ENCODE assay signal across 8 cellular contexts in the genomic region with DNA sequence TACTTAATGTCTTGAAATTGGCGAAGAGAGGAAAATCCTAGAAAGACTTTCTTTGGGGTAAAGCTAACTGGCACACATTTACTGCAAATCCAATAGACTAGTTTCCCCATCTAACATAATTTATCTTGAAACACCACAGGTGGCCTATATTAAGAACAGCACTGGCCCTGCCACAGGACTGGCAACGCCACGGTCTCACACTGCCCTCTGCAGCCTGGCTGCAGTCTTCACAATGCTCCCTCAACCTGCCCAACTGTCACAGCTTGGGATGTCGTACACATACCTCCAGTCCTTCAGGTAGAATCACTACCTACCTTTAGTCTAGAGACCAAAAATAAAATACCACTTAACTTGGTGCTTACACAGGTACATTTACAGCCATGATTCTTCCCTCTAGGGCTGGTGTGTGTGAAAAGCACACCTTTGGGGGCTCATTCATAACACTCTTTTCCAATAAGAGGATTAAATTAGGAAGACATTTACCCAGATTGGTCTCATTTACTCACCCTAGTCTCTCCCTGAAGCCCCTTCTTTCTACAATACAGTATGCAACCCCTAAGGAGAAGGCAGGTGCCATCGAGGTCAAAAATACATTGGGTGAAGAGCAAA.
DNase-seq lines count a peak whose midpoint lies in the region; ATAC-seq lines count a peak whose summit lies in the region.

No MANE protein-coding gene starts in this region.

- no peak overlapping the region for H3K27ac ChIP-seq in right cardiac atrium (ENCODE audit: low read length)

- 45% methylated on average over 5 of the region's 5 CpGs for WGBS in right cardiac atrium

- ATAC-seq in GM18519 (IDR thresholded peaks at IDR 0.05; ENCODE audit: low FRiP score, unreplicated experiment), result peak; percentile 90
- ATAC-seq in HG03159 (IDR thresholded peaks at IDR 0.05; ENCODE audit: unreplicated experiment), result peak; percentile 82
- ATAC-seq in right cardiac atrium, result peak; percentile 94 to 97
- ATAC-seq in HG02852 (IDR thresholded peaks at IDR 0.05; ENCODE audit: unreplicated experiment), result no peak

- DNase-seq in Ammon's horn (ENCODE audit: low spot score), result peak; percentile 81
- DNase-seq in NCI-H510A treated with DMSO at 0.1 percent for 48 hours (lab: John Stamatoyannopoulos, UW), result peak; percentile 80
- peak in 32 of 56 donors; percentile 1 to 53 (median 15) for DNase-seq in amygdala (lab: John Stamatoyannopoulos, UW)
- DNase-seq in right cardiac atrium, result peak; percentile 61 to 84 (median 82)
- DNase-seq in retina, result peak; percentile 71

- no peaks in the 10 kb centered on the region for H3K4me1 ChIP-seq in right cardiac atrium (ENCODE audit: control insufficient read depth, insufficient read depth, low read length)

- no peaks in the 10 kb centered on the region for H3K27me3 ChIP-seq in right cardiac atrium (ENCODE audit: control insufficient read depth, insufficient read depth)

- H3K4me3 ChIP-seq in right cardiac atrium (ENCODE audit: low read length), result no peak overlapping the region

- intact Hi-C loops in right cardiac atrium (cut with DNase I), result loop anchor here in 3 of 4 donors (5.0 to 10.0 kb wide), 5 partner anchors 186 to 1413 kb away; partner anchors contain the start of gene MEIS1 (in 1 of the 3)

- H3K9me3 ChIP-seq in right cardiac atrium (ENCODE audit: control insufficient read depth, low read length), result no peaks in the 10 kb centered on the region

Comparison
In these comparisons a context has a peak if more than half of its experiments do, and no peak if none do; other contexts are left out.
1. DNase-seq: peak in every context shown above with its lines; median percentile 82 in right cardiac atrium; 81 in Ammon's horn; 80 in NCI-H510A treated with DMSO at 0.1 percent for 48 hours; 71 in retina; 15 in amygdala.